In the genomic region with DNA sequence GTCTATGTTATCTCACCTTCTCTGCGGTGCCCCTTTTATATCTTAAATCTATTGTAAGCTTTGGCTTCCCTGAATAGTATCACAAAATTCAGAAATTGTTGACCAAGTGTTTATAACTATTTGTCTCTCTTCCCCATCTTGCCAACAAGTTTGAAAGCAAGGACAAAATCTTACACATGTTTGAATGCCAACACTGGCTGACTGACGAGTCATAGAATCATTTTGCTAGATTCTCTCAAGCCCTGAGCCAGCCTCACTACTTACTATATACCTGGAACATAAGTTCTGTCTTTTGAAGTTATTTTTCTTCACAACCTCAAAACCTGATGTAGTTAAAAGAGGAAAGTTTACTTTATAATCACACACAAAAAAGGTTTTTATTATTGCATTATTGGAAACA, we compare ENCODE assay signal across 16 cellular contexts.
"Had no signal": no experiment of that assay in that cellular context is flagged by ENCODE, and none has a peak within 500 bp of the region (broad histone marks: within the 10 kb centered on the region; RNA-seq: fewer than 3 reads in every experiment).

No MANE protein-coding gene starts in this region.

- H3K9me3 Mint-ChIP-seq: activated B cell treated with CpG ODN at 0.5 μM for 24 hours; activated CD4-positive, alpha-beta T cell treated with anti-CD3 and anti-CD28 coated beads, Interleukin-2, amount 10 ng/mL, durations not matched to agents 7 days and 5 days; activated T-helper 2 cell treated with anti-CD3 and anti-CD28 coated beads, Interferon-gamma antibody, Interleukin-2, Interleukin-4, amounts not matched to agents 10 μg/mL and 5 μg/mL and 100 μg/mL, durations not matched to agents 14 hours and 24 hours and 36 hours had no signal

- H3K36me3 ChIP-seq: cardiac muscle cell, thyroid gland, uterus had no signal

- H3K4me1 Mint-ChIP-seq: activated B cell treated with CpG ODN at 0.5 μM for 24 hours; activated CD4-positive, alpha-beta T cell treated with anti-CD3 and anti-CD28 coated beads, Interleukin-2, amount 10 ng/mL, durations not matched to agents 7 days and 5 days; naive thymus-derived CD8-positive, alpha-beta T cell; stimulated activated effector memory CD8-positive, alpha-beta T cell treated with anti-CD3 and anti-CD28 coated beads, Interleukin-12 subunit alpha, Interleukin-12 subunit beta, amount 100 ng/mL, for 72 hours had no signal

- DNase-seq: activated B cell treated with CpG ODN at 0.5 μM for 24 hours; activated CD4-positive, alpha-beta T cell treated with anti-CD3 and anti-CD28 coated beads, Interleukin-2, amount 10 ng/mL, durations not matched to agents 7 days and 5 days; aorta; effector CD4-positive, alpha-beta T cell; hypothalamus; left cardiac atrium; naive thymus-derived CD8-positive, alpha-beta T cell; right cardiac atrium; thyroid gland; uterus had no signal

- H3K36me3 Mint-ChIP-seq: activated naive CD4-positive, alpha-beta T cell treated with anti-CD3 and anti-CD28 coated beads, Interleukin-2, amount 50 U/mL, for 72 hours; stimulated activated effector memory CD8-positive, alpha-beta T cell treated with anti-CD3 and anti-CD28 coated beads, Interleukin-12 subunit alpha, Interleukin-12 subunit beta, amount 100 ng/mL, for 72 hours had no signal

- ATAC-seq: activated naive CD4-positive, alpha-beta T cell treated with anti-CD3 and anti-CD28 coated beads, Interleukin-2, amount 50 U/mL, for 72 hours; left cardiac atrium; naive thymus-derived CD8-positive, alpha-beta T cell; right cardiac atrium; stimulated activated effector memory CD8-positive, alpha-beta T cell treated with anti-CD3 and anti-CD28 coated beads, Interleukin-12 subunit alpha, Interleukin-12 subunit beta, amount 100 ng/mL, for 72 hours had no signal

- H3K4me3 ChIP-seq: cardiac muscle cell, lung, thyroid gland, uterus had no signal

- H3K9me3 ChIP-seq: thyroid gland, uterus had no signal

- H3K27ac ChIP-seq: cardiac muscle cell, thyroid gland, uterus had no signal

- H3K4me1 ChIP-seq: thyroid gland, uterus had no signal

- H3K27ac Mint-ChIP-seq: activated B cell treated with CpG ODN at 0.5 μM for 24 hours; activated CD4-positive, alpha-beta T cell treated with anti-CD3 and anti-CD28 coated beads, Interleukin-2, amount 10 ng/mL, durations not matched to agents 7 days and 5 days; activated T-helper 2 cell treated with anti-CD3 and anti-CD28 coated beads, Interferon-gamma antibody, Interleukin-2, Interleukin-4, amounts not matched to agents 10 μg/mL and 5 μg/mL and 100 μg/mL, durations not matched to agents 14 hours and 24 hours and 36 hours; naive thymus-derived CD8-positive, alpha-beta T cell; stimulated activated effector memory CD8-positive, alpha-beta T cell treated with anti-CD3 and anti-CD28 coated beads, Interleukin-12 subunit alpha, Interleukin-12 subunit beta, amount 100 ng/mL, for 72 hours had no signal

- H3K27me3 ChIP-seq: cardiac muscle cell, thyroid gland, uterus had no signal

- H3K27me3 Mint-ChIP-seq: activated B cell treated with CpG ODN at 0.5 μM for 24 hours; activated CD4-positive, alpha-beta T cell treated with anti-CD3 and anti-CD28 coated beads, Interleukin-2, amount 10 ng/mL, durations not matched to agents 7 days and 5 days had no signal

- H3K4me3 Mint-ChIP-seq: activated B cell treated with CpG ODN at 0.5 μM for 24 hours; activated CD4-positive, alpha-beta T cell treated with anti-CD3 and anti-CD28 coated beads, Interleukin-2, amount 10 ng/mL, durations not matched to agents 7 days and 5 days; naive thymus-derived CD8-positive, alpha-beta T cell; stimulated activated effector memory CD8-positive, alpha-beta T cell treated with anti-CD3 and anti-CD28 coated beads, Interleukin-12 subunit alpha, Interleukin-12 subunit beta, amount 100 ng/mL, for 72 hours had no signal

- FAIRE-seq: colon had no signal
